ENCODE assay signal across 14 cellular contexts in genomic region chrX:22534643-22535042, GRCh38.
A peak's percentile ranks its signal among the peaks of the same experiment; 100 is the strongest.
DNase-seq lines count a peak whose midpoint lies in the region; ATAC-seq and TF ChIP-seq lines count a peak whose summit lies in the region.
"Had no signal": no experiment of that assay in that cellular context is flagged by ENCODE, and none has a peak within 500 bp of the region (broad histone marks: within the 10 kb centered on the region; RNA-seq: fewer than 3 reads in every experiment).

No MANE protein-coding gene starts in this region.

- DNase-seq in BJ (ENCODE audit: low read depth) (peak; percentile 1), MG63 (peak; percentile 92), dermis microvascular lymphatic vessel endothelial cell (ENCODE audit: low read depth in 2 of 2) (peak; percentile 30 to 68), pulmonary artery endothelial cell (ENCODE audit: low read depth, low spot score) (peak; percentile 8), amygdala (lab: John Stamatoyannopoulos, UW) (no peak), NCI-H526 (lab: John Stamatoyannopoulos, UW) (no peak)
- DNase-seq in activated CD4-positive, alpha-beta T cell treated with anti-CD3 and anti-CD28 coated beads for 1 hour: no peak
- DNase-seq: cerebellar nuclear complex; H9; KG1; NCI-H2029; pancreas; stimulated activated naive CD4-positive, alpha-beta T cell had no signal

- CTCF ChIA-PET in BJ (lab: Yijun Ruan, JAX): no interaction called here

- H3K4me3 ChIP-seq in BJ (ENCODE audit: low read depth, low read length): no peak overlapping the region
- no peak overlapping the region for H3K4me3 ChIP-seq in MG63
- H3K4me3 ChIP-seq: pancreas had no signal

- POLR2A ChIA-PET in BJ (lab: Charles Lee): no interaction called here

- H3K36me3 ChIP-seq in BJ (ENCODE audit: control insufficient read depth, insufficient read depth, low read length): no peaks in the 10 kb centered on the region
- H3K36me3 ChIP-seq in MG63: no peaks in the 10 kb centered on the region
- H3K36me3 ChIP-seq: pancreas had no signal

- H3K27me3 ChIP-seq in BJ (ENCODE audit: control insufficient read depth, insufficient read depth, low read length): no peaks in the 10 kb centered on the region
- no peaks in the 10 kb centered on the region for H3K27me3 ChIP-seq in MG63

- no peak for ATAC-seq in HG02763 (IDR thresholded peaks at IDR 0.05; ENCODE audit: unreplicated experiment)
- ATAC-seq: pancreas had no signal

- H3K9me3 ChIP-seq in MG63: no peaks in the 10 kb centered on the region
- H3K9me3 ChIP-seq: pancreas had no signal

- no peak for TF ChIP-seq CTCF in BJ (IDR thresholded peaks at IDR 0.05; ENCODE audit: insufficient read depth, low read depth, low read length)

Comparison
In these comparisons a context has a peak if more than half of its experiments do, and no peak if none do; other contexts are left out.
1. DNase-seq: peak in BJ (single experiment), MG63 (single experiment), dermis microvascular lymphatic vessel endothelial cell (2 of 2) and pulmonary artery endothelial cell (single experiment); none in activated CD4-positive, alpha-beta T cell treated with anti-CD3 and anti-CD28 coated beads for 1 hour (single experiment), amygdala (0 of 56) and NCI-H526 (0 of 2).